21 cellular contexts compared by ENCODE assay signal in the genomic region with DNA sequence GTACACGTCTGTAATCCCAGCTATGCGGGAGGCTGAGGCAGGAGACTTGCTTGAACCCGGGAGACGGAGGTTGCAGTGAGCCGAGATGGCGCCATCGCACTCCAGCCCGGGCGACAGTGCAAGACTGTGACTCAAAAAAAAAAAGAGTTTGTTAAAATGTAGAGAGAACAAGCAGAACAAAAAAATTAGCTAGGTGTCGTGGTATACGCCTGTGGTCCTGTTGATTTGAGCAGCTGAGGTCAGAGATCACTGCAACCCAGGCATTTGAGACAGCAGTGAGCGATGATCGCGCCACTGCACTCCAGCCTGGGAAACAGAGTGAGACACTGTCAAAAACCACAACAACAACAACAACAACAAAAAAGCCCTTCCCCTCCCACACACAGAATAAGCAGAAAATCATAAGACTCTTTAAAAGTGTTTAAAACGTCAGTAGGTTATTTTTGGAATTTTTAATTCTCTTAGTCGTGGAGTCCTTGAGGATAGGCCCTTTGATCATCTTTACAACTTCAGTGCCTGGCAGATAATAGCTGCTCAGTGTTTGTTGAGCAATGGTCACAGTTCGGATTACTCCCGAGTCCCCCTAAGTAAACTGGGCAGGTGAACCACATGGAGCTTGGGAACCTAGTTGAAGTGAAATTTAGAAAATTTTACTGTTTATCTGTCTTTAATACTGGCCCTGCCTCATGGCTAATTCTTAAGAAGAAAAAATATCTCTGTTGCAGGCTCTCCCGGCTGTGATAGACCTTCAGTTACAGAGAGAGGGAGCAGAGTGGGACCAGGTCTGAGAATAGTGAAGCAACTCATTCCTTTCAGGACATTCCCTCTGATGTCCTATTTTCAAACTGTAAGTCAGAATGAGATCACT. TPM values are rescaled to one million over a fixed set of nuclear protein-coding genes. Genes with fewer than 3 reads are reported as not detected.
DNase-seq lines count a peak whose midpoint lies in the region; TF ChIP-seq lines count a peak whose summit lies in the region.
"Had no signal": no experiment of that assay in that cellular context is flagged by ENCODE, and none has a peak within 500 bp of the region (broad histone marks: within the 10 kb centered on the region; RNA-seq: fewer than 3 reads in every experiment).

No MANE protein-coding gene starts in this region.

- no peaks in the 10 kb centered on the region for H3K9me2 ChIP-seq in OCI-LY7 (ENCODE audit: insufficient read depth, low read length)

- no TSS peak for BruUV-seq in OCI-LY7 (replicated peaks; lab: Mats Ljungman, UMichigan)

- H3K27ac Mint-ChIP-seq in dendritic cell treated with granulocyte-macrophage colony-stimulating factor and Interleukin-4, amounts not matched to agents 40 ng/mL and 50 ng/mL, for 4 days = peak overlapping the region; percentile 49
- H3K27ac Mint-ChIP-seq: activated naive CD8-positive, alpha-beta T cell treated with anti-CD3 and anti-CD28 coated beads, Interleukin-2, amount 10 ng/mL, durations not matched to agents 7 days and 5 days; CD4-positive, alpha-beta T cell had no signal

- H3K4me3 ChIP-seq in GM12865 (ENCODE audit: low read depth, low read length) (no peak overlapping the region), HUES64 (ENCODE audit: low read length) (no peak overlapping the region), neutrophil (ENCODE audit: low read depth in 1 of 2, low read length in 1 of 2) (no peak overlapping the region), OCI-LY7 (ENCODE audit: low read depth, low read length, poor library complexity, severe bottlenecking) (no peak overlapping the region)
- H3K4me3 ChIP-seq: Peyer's patch, right atrium auricular region, testis had no signal

- TF ChIP-seq CTCF in GM12865 (IDR thresholded peaks at IDR 0.05; ENCODE audit: insufficient read depth, low read depth, low read length, missing control alignments) (no peak), neutrophil (IDR thresholded peaks at IDR 0.05) (no peak), OCI-LY7 (conservative IDR thresholded peaks at IDR 0.05; ENCODE audit: low read length) (no peak)

- no peak overlapping the region for H3K4me3 Mint-ChIP-seq in dendritic cell treated with granulocyte-macrophage colony-stimulating factor and Interleukin-4, amounts not matched to agents 40 ng/mL and 50 ng/mL, for 4 days
- H3K4me3 Mint-ChIP-seq: activated naive CD8-positive, alpha-beta T cell treated with anti-CD3 and anti-CD28 coated beads, Interleukin-2, amount 10 ng/mL, durations not matched to agents 7 days and 5 days; CD4-positive, alpha-beta T cell; effector memory CD8-positive, alpha-beta T cell; naive thymus-derived CD8-positive, alpha-beta T cell had no signal

- H3K27ac ChIP-seq in HUES64 (ENCODE audit: low read depth, low read length) (peak overlapping the region; percentile 80), neutrophil (peak overlapping the region; percentile 3), OCI-LY7 (ENCODE audit: low read depth, low read length, poor library complexity, severe bottlenecking) (no peak overlapping the region)
- H3K27ac ChIP-seq: Peyer's patch, right atrium auricular region, testis had no signal

- H3K4me1 ChIP-seq in HUES64 (ENCODE audit: insufficient read depth, low read length) (peaks cover 22% of the 10 kb centered on the region), neutrophil (ENCODE audit: control insufficient read depth in 1 of 2, insufficient read depth in 1 of 2, low read depth in 1 of 2, low read length in 1 of 2) (peaks cover 31 to 34% of the 10 kb centered on the region in 2 experiments), OCI-LY7 (ENCODE audit: insufficient read depth, low read length, poor library complexity, severe bottlenecking) (peaks cover 23% of the 10 kb centered on the region)

- no peaks in the 10 kb centered on the region for H3K9me3 Mint-ChIP-seq in dendritic cell treated with granulocyte-macrophage colony-stimulating factor and Interleukin-4, amounts not matched to agents 40 ng/mL and 50 ng/mL, for 4 days
- H3K9me3 Mint-ChIP-seq: activated naive CD8-positive, alpha-beta T cell treated with anti-CD3 and anti-CD28 coated beads, Interleukin-2, amount 10 ng/mL, durations not matched to agents 7 days and 5 days; CD4-positive, alpha-beta T cell; effector memory CD8-positive, alpha-beta T cell; naive thymus-derived CD8-positive, alpha-beta T cell had no signal

- peaks cover 48% of the 10 kb centered on the region for H4K20me1 ChIP-seq in OCI-LY7 (ENCODE audit: insufficient read depth, low read length)

- no peak overlapping the region for H3K4me2 ChIP-seq in OCI-LY7 (ENCODE audit: low read length)

- intact Hi-C loops in dendritic cell treated with granulocyte-macrophage colony-stimulating factor and Interleukin-4, amounts not matched to agents 40 ng/mL and 50 ng/mL, for 4 days (cut with micrococcal nuclease) = no loop called here
- intact Hi-C loops in OCI-LY7 (cut with micrococcal nuclease; ENCODE audit: unreplicated experiment) = no loop called here

- POLR2A ChIA-PET in OCI-LY7 (lab: Charles Lee) = no interaction called here

- H3K27me3 ChIP-seq in HUES64 (ENCODE audit: insufficient read depth, low read length) = no peaks in the 10 kb centered on the region
- no peaks in the 10 kb centered on the region for H3K27me3 ChIP-seq in neutrophil
- H3K27me3 ChIP-seq: Peyer's patch, right atrium auricular region, testis had no signal

- 88% methylated on average over 19 of the region's 19 CpGs for WGBS in HUES64

- 0 out of 2 replicates have a peak overlapping the region, but pooled peaks have one; percentile 20 for H3K9ac ChIP-seq in HUES64 (ENCODE audit: low read depth, low read length)

- H3K79me2 ChIP-seq in OCI-LY7 (ENCODE audit: insufficient read depth, low read depth, low read length) = peaks cover 100% of the 10 kb centered on the region

- DNase-seq in GM12865 (ENCODE audit: low read depth) (peak; percentile 16), DMS153 (lab: John Stamatoyannopoulos, UW) (no peak), OCI-LY7 (ENCODE audit: low spot score) (no peak)
- DNase-seq in activated CD4-positive, alpha-beta T cell treated with anti-CD3 and anti-CD28 coated beads, Interleukin-2, amount 50 U/mL, for 1 hour = no peak
- DNase-seq: activated CD4-positive, CD25-positive, alpha-beta regulatory T cell; activated CD8-positive, alpha-beta memory T cell treated with anti-CD3 and anti-CD28 coated beads, Interleukin-2, amount 50 U/mL, for 4 hours; activated naive CD8-positive, alpha-beta T cell treated with anti-CD3 and anti-CD28 coated beads, Interleukin-2, amount 10 ng/mL, durations not matched to agents 7 days and 5 days; CD4-positive, alpha-beta T cell; effector memory CD8-positive, alpha-beta T cell; EL; left ventricle myocardium superior; naive thymus-derived CD8-positive, alpha-beta T cell; NCI-H1092 treated with DMSO at 0.1 percent for 48 hours; NCI-H2171; NCI-H774; Peyer's patch; testis had no signal

- H3K27me3 Mint-ChIP-seq in dendritic cell treated with granulocyte-macrophage colony-stimulating factor and Interleukin-4, amounts not matched to agents 40 ng/mL and 50 ng/mL, for 4 days = no peaks in the 10 kb centered on the region
- H3K27me3 Mint-ChIP-seq: activated naive CD8-positive, alpha-beta T cell treated with anti-CD3 and anti-CD28 coated beads, Interleukin-2, amount 10 ng/mL, durations not matched to agents 7 days and 5 days; CD4-positive, alpha-beta T cell; effector memory CD8-positive, alpha-beta T cell; naive thymus-derived CD8-positive, alpha-beta T cell had no signal

- peaks cover 37% of the 10 kb centered on the region for H3K36me3 ChIP-seq in HUES64 (ENCODE audit: insufficient read depth, low read length)
- peaks cover 40% of the 10 kb centered on the region for H3K36me3 ChIP-seq in neutrophil
- H3K36me3 ChIP-seq in OCI-LY7 (ENCODE audit: insufficient read depth, low read length) = peaks cover 88% of the 10 kb centered on the region

- no peak overlapping the region for H2AFZ ChIP-seq in OCI-LY7 (ENCODE audit: low read length)

- H3K4me1 Mint-ChIP-seq in dendritic cell treated with granulocyte-macrophage colony-stimulating factor and Interleukin-4, amounts not matched to agents 40 ng/mL and 50 ng/mL, for 4 days (ENCODE audit: low read depth) = peaks cover 35% of the 10 kb centered on the region

- CTCF ChIA-PET in OCI-LY7 (lab: Charles Lee; ENCODE audit: unreplicated experiment) = no interaction called here

- H3K9me3 ChIP-seq in HUES64 (ENCODE audit: insufficient read depth, low read depth, low read length) (no peaks in the 10 kb centered on the region), neutrophil (no peaks in the 10 kb centered on the region), OCI-LY7 (ENCODE audit: low read length) (no peaks in the 10 kb centered on the region)
- H3K9me3 ChIP-seq: Peyer's patch, right atrium auricular region, testis had no signal

- peaks cover 99% of the 10 kb centered on the region for H3K36me3 Mint-ChIP-seq in dendritic cell treated with granulocyte-macrophage colony-stimulating factor and Interleukin-4, amounts not matched to agents 40 ng/mL and 50 ng/mL, for 4 days (ENCODE audit: low read depth)

RNA-seq across cellular contexts. Expression of a gene that starts 6.2 kb away (rescaled TPM):
- 61.9 TPM for polyA plus RNA-seq in HUES64 (2013, experiment 1 of 2)
- polyA plus RNA-seq in HUES64 (2013, experiment 2 of 2) = 58.2 TPM
- total RNA-seq in OCI-LY7 (2014; rRNA removed; shearing (Covaris generic)) = 112 and 126 TPM in 2 replicates
- 78.1 and 96.1 TPM in 2 replicates for total RNA-seq in OCI-LY7 (2022)

RNA-seq across cellular contexts. Expression of a gene that starts 58.2 kb away (rescaled TPM):
- polyA plus RNA-seq in HUES64 (2013, experiment 1 of 2) = 9.2 TPM
- polyA plus RNA-seq in HUES64 (2013, experiment 2 of 2) = 8.8 TPM
- 30.9 and 40.3 TPM in 2 replicates for total RNA-seq in OCI-LY7 (2014; rRNA removed; shearing (Covaris generic))
- total RNA-seq in OCI-LY7 (2022) = 49.0 and 51.2 TPM in 2 replicates
